In the genomic region with DNA sequence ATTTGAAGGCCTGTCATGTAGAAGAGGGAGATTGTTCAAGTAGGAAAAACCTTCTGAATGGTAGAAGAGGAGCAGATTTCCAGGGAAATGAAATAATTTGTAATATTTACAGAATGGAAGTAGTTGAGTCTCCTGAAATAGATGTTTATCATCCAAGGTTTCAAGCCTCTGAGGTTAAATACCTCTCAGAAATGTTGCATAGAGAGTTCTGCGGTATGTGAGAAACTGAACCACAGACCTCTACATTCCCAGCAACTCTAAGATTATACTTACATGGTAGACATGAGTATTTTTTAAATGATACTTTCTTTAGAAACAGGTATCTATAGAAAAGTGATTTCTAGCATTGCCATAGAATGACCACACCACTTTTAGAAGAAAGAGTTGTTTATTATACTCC, we compare ENCODE assay signal across 15 cellular contexts.
"Had no signal": no experiment of that assay in that cellular context is flagged by ENCODE, and none has a peak within 500 bp of the region (broad histone marks: within the 10 kb centered on the region; RNA-seq: fewer than 3 reads in every experiment).

No MANE protein-coding gene starts in this region.

- FAIRE-seq: endometrium had no signal

- H3K27me3 ChIP-seq: colonic mucosa, esophagus muscularis mucosa, right lobe of liver, spleen had no signal

- DNase-seq: activated B cell treated with CpG ODN at 0.5 μM for 24 hours; activated CD4-positive, alpha-beta T cell treated with anti-CD3 and anti-CD28 coated beads, Interleukin-2, amount 50 U/mL, for 1 hour; activated naive CD4-positive, alpha-beta T cell treated with Interleukin-2 at 50 U/mL for 16 hours; aorta; colonic mucosa; hippocampal formation; kidney glomerular epithelial cell; mesendoderm; right lobe of liver; spleen; stimulated activated CD4-positive, alpha-beta T cell treated with anti-CD3 and anti-CD28 coated beads, Interleukin-1b, Interleukin-23, amount 100 ng/mL, for 48 hours; stimulated activated naive CD8-positive, alpha-beta T cell treated with anti-CD3 and anti-CD28 coated beads, Interleukin-15, amount 100 ng/mL, for 72 hours had no signal

- H3K9me3 ChIP-seq: colonic mucosa, esophagus muscularis mucosa, right lobe of liver, spleen had no signal

- ATAC-seq: activated T-helper 17 cell treated with anti-CD3 and anti-CD28 coated beads, Interleukin-2, amount 50 U/mL, for 72 hours; right lobe of liver; stimulated activated naive CD8-positive, alpha-beta T cell treated with anti-CD3 and anti-CD28 coated beads, Interleukin-15, amount 100 ng/mL, for 72 hours had no signal

- H3K4me3 ChIP-seq: colonic mucosa, esophagus muscularis mucosa, right lobe of liver, spleen had no signal

- H3K27ac ChIP-seq: colonic mucosa, esophagus muscularis mucosa, right lobe of liver, spleen had no signal

- H3K36me3 ChIP-seq: colonic mucosa, esophagus muscularis mucosa, right lobe of liver, spleen had no signal

- H3K4me1 ChIP-seq: colonic mucosa, esophagus muscularis mucosa, right lobe of liver, spleen had no signal
